In genomic region chr17:7483238-7484066, GRCh38 we compare ENCODE assay signal across 8 cellular contexts. TPM values are rescaled to one million over a fixed set of nuclear protein-coding genes. Genes with fewer than 3 reads are reported as not detected.
DNase-seq lines count a peak whose midpoint lies in the region; ATAC-seq, FAIRE-seq and TF ChIP-seq lines count a peak whose summit lies in the region.

No MANE protein-coding gene starts in this region.

- DNase-seq in CD4-positive, alpha-beta T cell, result peak; percentile 91 to 96 (median 95)
- DNase-seq in HTR-8/SVneo (ENCODE audit: insufficient read length, low spot score), result peak; percentile 88
- DNase-seq in NOMO-1 (lab: John Stamatoyannopoulos, UW; ENCODE audit: unreplicated experiment in 2 of 2), result peak; percentile 90 to 91
- DNase-seq in activated CD8-positive, alpha-beta memory T cell treated with anti-CD3 and anti-CD28 coated beads for 48 hours (ENCODE audit: low read depth in 2 of 3, low spot score in 2 of 3), result peak; percentile 52 to 85 (median 82)
- DNase-seq in effector memory CD4-positive, alpha-beta T cell, result peak; percentile 89 to 93 (median 90)
- DNase-seq in medulla oblongata (ENCODE audit: extremely low spot score), result peak; percentile 96
- DNase-seq in stimulated activated CD4-positive, alpha-beta T cell treated with anti-CD3 and anti-CD28 coated beads, TNF-alpha, amount 100 ng/mL, for 4 hours (ENCODE audit: low read depth in 3 of 3), result peak; percentile 85 to 96 (median 88)

- peak overlapping the region; percentile 99 for H3K27ac Mint-ChIP-seq in CD4-positive, alpha-beta T cell

- H3K9me3 ChIP-seq in CD4-positive, alpha-beta T cell (ENCODE audit: control insufficient read depth, low read length), result no peaks in the 10 kb centered on the region
- H3K9me3 ChIP-seq in effector memory CD4-positive, alpha-beta T cell (ENCODE audit: control insufficient read depth, low read length), result no peaks in the 10 kb centered on the region

- peak; percentile 65 for ATAC-seq in CD4-positive, alpha-beta T cell (ENCODE audit: poor library complexity)
- peak; percentile 30 for ATAC-seq in GM21367 (IDR thresholded peaks at IDR 0.05; ENCODE audit: unreplicated experiment)

- peak overlapping the region; percentile 99 for H3K27ac ChIP-seq in CD4-positive, alpha-beta T cell (ENCODE audit: low read depth, low read length)
- H3K27ac ChIP-seq in effector memory CD4-positive, alpha-beta T cell (ENCODE audit: insufficient read depth, low read length, poor library complexity, severe bottlenecking), result peak overlapping the region; percentile 99

- no peaks in the 10 kb centered on the region for H3K9me3 Mint-ChIP-seq in CD4-positive, alpha-beta T cell

- peak overlapping the region; percentile 91 for H3K4me3 ChIP-seq in effector memory CD4-positive, alpha-beta T cell (ENCODE audit: insufficient read depth, low read depth, low read length, poor library complexity, severe bottlenecking)

- H3K27me3 ChIP-seq in CD4-positive, alpha-beta T cell (ENCODE audit: control insufficient read depth, insufficient read depth, low read length), result no peaks in the 10 kb centered on the region
- H3K27me3 ChIP-seq in effector memory CD4-positive, alpha-beta T cell (replicated peaks; ENCODE audit: control insufficient read depth, insufficient read depth, low read length, poor library complexity, severe bottlenecking), result no peaks in the 10 kb centered on the region

- peaks cover 48% of the 10 kb centered on the region for H3K36me3 Mint-ChIP-seq in CD4-positive, alpha-beta T cell (ENCODE audit: low read depth)

- H3K36me3 ChIP-seq in effector memory CD4-positive, alpha-beta T cell (ENCODE audit: control insufficient read depth, insufficient read depth, low read length), result peaks cover 5% of the 10 kb centered on the region

- H3K4me1 ChIP-seq in effector memory CD4-positive, alpha-beta T cell (ENCODE audit: control insufficient read depth, insufficient read depth, low read length, poor library complexity, severe bottlenecking), result peaks cover 41% of the 10 kb centered on the region

- peak overlapping the region; percentile 94 for H3K4me3 Mint-ChIP-seq in CD4-positive, alpha-beta T cell

- peaks cover 68% of the 10 kb centered on the region for H3K4me1 Mint-ChIP-seq in CD4-positive, alpha-beta T cell (ENCODE audit: low read depth)

- POLR2A ChIA-PET in CD4-positive, alpha-beta T cell (lab: Charles Lee), result interaction anchor here (0.6 to 6.6 kb wide), 35 partner anchors 6 to 812 kb away, joined by 3 to 156 read pairs (median 7); partner anchors contain the start of genes ACAP1, CHRNB1, CTC1 and CTDNEP1

- no peaks in the 10 kb centered on the region for H3K27me3 Mint-ChIP-seq in CD4-positive, alpha-beta T cell

- CTCF ChIA-PET in CD4-positive, alpha-beta T cell (lab: Charles Lee), result interaction anchor here (6.2 kb wide), 1 partner anchor 46 kb away, joined by 61 read pairs; no protein-coding TSS in a partner anchor

- intact Hi-C loops in CD4-positive, alpha-beta T cell (cut with DNase I, micrococcal nuclease), result loop anchor here (1.0 to 10.0 kb wide), 10 partner anchors 28 to 671 kb away; partner anchors contain the start of genes EIF5A (in 1 of the 2), PER1 (in 1 of the 2), SENP3 (in 1 of the 2) and SLC16A13 (in 1 of the 2)

- TF ChIP-seq CTCF in CD4-positive, alpha-beta T cell (IDR thresholded peaks at IDR 0.05), result no peak

- FAIRE-seq in HTR-8/SVneo (lab: Jason Lieb, UNC), result peak; percentile 91

RNA-seq across cellular contexts. Expression of gene POLR2A, which starts 0.7 kb away (rescaled TPM):
- total RNA-seq in CD4-positive, alpha-beta T cell, result 100 to 1,000 TPM; 491 to 501 TPM

RNA-seq across cellular contexts. Expression of gene SLC35G6, which starts 2.2 kb away (rescaled TPM):
- under 1 TPM in 1 of 2 experiments, not detected in 1; 0.17 TPM for total RNA-seq in CD4-positive, alpha-beta T cell

RNA-seq across cellular contexts. Expression of gene ZBTB4, which starts 4.0 kb away (rescaled TPM):
- 10 to 100 TPM; 55.1 to 55.6 TPM for total RNA-seq in CD4-positive, alpha-beta T cell

RNA-seq across cellular contexts. Expression of gene CHRNB1, which starts 38.6 kb away (rescaled TPM):
- 1 to 10 TPM; 1.6 to 2.2 TPM for total RNA-seq in CD4-positive, alpha-beta T cell

RNA-seq across cellular contexts. Expression of gene FGF11, which starts 44.1 kb away (rescaled TPM):
- 1 to 10 TPM; 1.5 to 1.7 TPM for total RNA-seq in CD4-positive, alpha-beta T cell

Comparison
In these comparisons a context has a peak if more than half of its experiments do, and no peak if none do; other contexts are left out.
1. Peak in every context shown above with its lines: DNase-seq, ATAC-seq, H3K4me3 ChIP-seq and H3K27ac ChIP-seq.